In the genomic region with DNA sequence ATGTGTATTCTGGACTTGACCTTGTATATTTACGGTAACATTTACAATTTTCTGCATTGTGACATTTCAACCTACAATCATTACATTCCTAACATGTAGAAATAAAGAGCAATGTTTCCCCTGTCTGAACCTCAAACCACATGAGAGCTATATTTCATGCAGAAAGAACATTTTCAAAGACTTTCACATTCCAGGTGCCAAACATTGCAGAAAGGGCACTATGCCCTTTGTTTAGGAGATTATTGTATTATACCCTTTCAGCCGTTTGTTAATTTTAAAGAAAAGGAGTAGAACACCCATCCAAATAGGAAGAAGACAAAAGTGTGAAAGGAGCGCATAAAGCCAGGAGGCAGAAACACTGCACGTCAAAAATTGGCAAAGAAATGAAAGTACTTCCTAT, we compare ENCODE assay signal across 26 cellular contexts.
DNase-seq lines count a peak whose midpoint lies in the region; ATAC-seq and TF ChIP-seq lines count a peak whose summit lies in the region.
"Had no signal": no experiment of that assay in that cellular context is flagged by ENCODE, and none has a peak within 500 bp of the region (broad histone marks: within the 10 kb centered on the region; RNA-seq: fewer than 3 reads in every experiment).

No MANE protein-coding gene starts in this region.

- no peaks in the 10 kb centered on the region for H3K27me3 Mint-ChIP-seq in progenitor cell of endocrine pancreas
- H3K27me3 Mint-ChIP-seq: B cell had no signal

- DNase-seq in Jurkat, Clone E6-1 (ENCODE audit: low read depth, low spot score): peak; percentile 8
- peak; percentile 34 for DNase-seq in amniotic epithelial cell (ENCODE audit: low read depth)
- DNase-seq in iris pigment epithelial cell (ENCODE audit: low read depth): peak; percentile 47
- no peak for DNase-seq in NCI-H146 treated with DMSO at 0.1 percent for 48 hours (lab: John Stamatoyannopoulos, UW; ENCODE audit: unreplicated experiment)
- no peak for DNase-seq in progenitor cell of endocrine pancreas (ENCODE audit: low spot score, unreplicated experiment)
- DNase-seq: CD8-positive, alpha-beta memory T cell; DMS 273 treated with DMSO at 0.1 percent for 48 hours; DMS79; EL; GDM1; KG1; NCI-H1048; NCI-H1417; NCI-H1930; NCI-H2107; NCI-H446; NCI-H526; NCI-H82; PC-9; SJCRH30 had no signal

- no peak for TF ChIP-seq CTCF in progenitor cell of endocrine pancreas (IDR thresholded peaks at IDR 0.05; ENCODE audit: unreplicated experiment)

- no peak overlapping the region for H3K4me3 Mint-ChIP-seq in progenitor cell of endocrine pancreas (ENCODE audit: low read depth)
- H3K4me3 Mint-ChIP-seq: B cell; CD14-positive monocyte; CD8-positive, alpha-beta memory T cell had no signal

- H3K9me3 Mint-ChIP-seq in progenitor cell of endocrine pancreas (ENCODE audit: low read depth): peaks cover 6% of the 10 kb centered on the region

- no peak overlapping the region for H3K4me3 ChIP-seq in Jurkat, Clone E6-1 (ENCODE audit: low read length)
- H3K4me3 ChIP-seq: PC-9, SJCRH30 had no signal

- no peak overlapping the region for H3K27ac Mint-ChIP-seq in progenitor cell of endocrine pancreas
- H3K27ac Mint-ChIP-seq: B cell; CD14-positive monocyte; CD8-positive, alpha-beta memory T cell had no signal

- no peak for ATAC-seq in HG03095 (IDR thresholded peaks at IDR 0.05; ENCODE audit: unreplicated experiment)
- ATAC-seq in GM19023 (IDR thresholded peaks at IDR 0.05; ENCODE audit: unreplicated experiment): no peak
- ATAC-seq: Right ventricle myocardium inferior, SK-N-SH treated with all-trans-retinoic acid at 6 μM for 48 hours had no signal

- H3K4me1 Mint-ChIP-seq in progenitor cell of endocrine pancreas (ENCODE audit: low read depth): no peaks in the 10 kb centered on the region
- H3K4me1 Mint-ChIP-seq: B cell; CD14-positive monocyte; CD8-positive, alpha-beta memory T cell had no signal

- no peaks in the 10 kb centered on the region for H3K36me3 Mint-ChIP-seq in progenitor cell of endocrine pancreas (ENCODE audit: insufficient read depth)
- H3K36me3 Mint-ChIP-seq: CD14-positive monocyte; CD8-positive, alpha-beta memory T cell had no signal

Comparison
In these comparisons a context has a peak if more than half of its experiments do, and no peak if none do; other contexts are left out.
1. DNase-seq: peak in Jurkat, Clone E6-1 (single experiment), amniotic epithelial cell (single experiment) and iris pigment epithelial cell (single experiment); none in NCI-H146 treated with DMSO at 0.1 percent for 48 hours (single experiment) and progenitor cell of endocrine pancreas (single experiment).